2 cellular contexts compared by ENCODE assay signal in the genomic region with DNA sequence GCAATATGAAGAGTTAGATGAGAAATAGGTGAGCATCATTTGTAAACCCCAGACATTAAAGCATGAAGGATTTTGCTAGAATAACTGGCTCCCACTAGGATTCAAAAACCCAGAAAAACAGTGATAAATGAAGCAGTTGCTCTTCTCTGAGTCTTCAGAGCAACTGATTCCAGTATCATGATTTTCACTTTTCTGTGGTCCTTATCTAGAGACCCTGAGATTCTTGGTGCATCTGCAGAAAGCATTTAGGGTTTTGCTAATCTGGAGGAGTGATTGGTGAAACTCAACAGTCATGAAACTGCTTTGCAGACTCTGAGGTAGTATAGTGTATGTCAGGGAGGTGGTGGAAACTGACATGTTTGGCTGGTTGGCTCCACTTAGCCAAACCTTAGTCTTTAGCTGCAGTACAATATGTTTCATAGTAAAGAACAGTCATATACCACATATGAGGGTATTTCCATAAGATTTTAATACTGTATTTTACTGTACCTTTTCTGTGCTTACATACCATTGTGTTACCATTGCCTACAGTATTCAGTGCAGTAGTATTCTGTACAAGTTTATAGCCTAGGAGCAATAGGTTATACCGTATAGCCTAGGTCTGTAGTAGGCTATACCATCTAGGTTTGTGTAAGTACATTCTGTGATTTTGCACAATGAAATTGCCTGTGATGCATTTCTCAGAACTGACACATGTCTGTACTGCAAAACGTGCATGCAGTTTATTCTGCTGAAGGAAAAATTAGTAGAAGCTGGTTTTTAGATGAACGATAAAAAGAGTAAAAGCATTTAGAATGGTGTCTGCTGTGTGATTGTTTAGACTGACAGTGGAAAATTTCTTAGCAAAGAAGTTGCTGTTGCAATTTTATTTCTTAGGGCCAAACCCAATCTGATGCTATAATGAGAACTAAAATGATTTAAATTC.
A peak's percentile ranks its signal among the peaks of the same experiment; 100 is the strongest.
TF ChIP-seq lines count a peak whose summit lies in the region.

No MANE protein-coding gene starts in this region.

TF ChIP-seq in IMR-90, 13 proteins besides CTCF, POLR2A, EP300 and RAD21:
- TF ChIP-seq MAFK (IDR thresholded peaks at IDR 0.05; ENCODE audit: low read depth, low read length) (no peak), CHD1 (IDR thresholded peaks at IDR 0.05; ENCODE audit: low read depth, low read length) (no peak), FOS (IDR thresholded peaks at IDR 0.05; ENCODE audit: low read depth, low read length) (no peak), BHLHE40 (IDR thresholded peaks at IDR 0.05; ENCODE audit: low read depth, low read length) (no peak), CEBPB (IDR thresholded peaks at IDR 0.05; ENCODE audit: low read depth, low read length) (no peak), RCOR1 (IDR thresholded peaks at IDR 0.05; ENCODE audit: insufficient replicate concordance, low read length) (no peak), MXI1 (IDR thresholded peaks at IDR 0.05; ENCODE audit: borderline replicate concordance, low read depth, low read length) (no peak), RFX5 (IDR thresholded peaks at IDR 0.05; ENCODE audit: low read depth, low read length) (no peak)
- TF ChIP-seq, protein P1, sequence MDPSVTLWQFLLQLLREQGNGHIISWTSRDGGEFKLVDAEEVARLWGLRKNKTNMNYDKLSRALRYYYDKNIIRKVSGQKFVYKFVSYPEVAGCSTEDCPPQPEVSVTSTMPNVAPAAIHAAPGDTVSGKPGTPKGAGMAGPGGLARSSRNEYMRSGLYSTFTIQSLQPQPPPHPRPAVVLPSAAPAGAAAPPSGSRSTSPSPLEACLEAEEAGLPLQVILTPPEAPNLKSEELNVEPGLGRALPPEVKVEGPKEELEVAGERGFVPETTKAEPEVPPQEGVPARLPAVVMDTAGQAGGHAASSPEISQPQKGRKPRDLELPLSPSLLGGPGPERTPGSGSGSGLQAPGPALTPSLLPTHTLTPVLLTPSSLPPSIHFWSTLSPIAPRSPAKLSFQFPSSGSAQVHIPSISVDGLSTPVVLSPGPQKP (IDR thresholded peaks at IDR 0.05; ENCODE audit: borderline replicate concordance, low read depth, low read length): no peak
- TF ChIP-seq, protein P2, sequence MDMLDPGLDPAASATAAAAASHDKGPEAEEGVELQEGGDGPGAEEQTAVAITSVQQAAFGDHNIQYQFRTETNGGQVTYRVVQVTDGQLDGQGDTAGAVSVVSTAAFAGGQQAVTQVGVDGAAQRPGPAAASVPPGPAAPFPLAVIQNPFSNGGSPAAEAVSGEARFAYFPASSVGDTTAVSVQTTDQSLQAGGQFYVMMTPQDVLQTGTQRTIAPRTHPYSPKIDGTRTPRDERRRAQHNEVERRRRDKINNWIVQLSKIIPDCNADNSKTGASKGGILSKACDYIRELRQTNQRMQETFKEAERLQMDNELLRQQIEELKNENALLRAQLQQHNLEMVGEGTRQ (IDR thresholded peaks at IDR 0.05; ENCODE audit: low read depth, low read length): no peak

TF ChIP-seq in HepG2, 621 proteins besides CTCF, POLR2A, EP300 and RAD21:
- TF ChIP-seq ZNF12 (CRISPR knock-in tag; IDR thresholded peaks at IDR 0.05) (0 out of 2 replicates have a peak, but pooled peaks have one; percentile 12), PPARG (CRISPR knock-in tag; conservative IDR thresholded peaks at IDR 0.05) (no peak), KLF9 (CRISPR knock-in tag; IDR thresholded peaks at IDR 0.05; ENCODE audit: low read depth) (0 out of 2 replicates have a peak, but pooled peaks have one; percentile 14), RBM22 (optimal IDR thresholded peaks at IDR 0.05; ENCODE audit: low read length) (peak; percentile 92), ZNF652 (CRISPR knock-in tag; IDR thresholded peaks at IDR 0.05; ENCODE audit: borderline replicate concordance, low read depth) (0 out of 2 replicates have a peak, but pooled peaks have one; percentile 2), ZSCAN30 (CRISPR knock-in tag; IDR thresholded peaks at IDR 0.05) (no peak), RELA (CRISPR knock-in tag; IDR thresholded peaks at IDR 0.05) (no peak), DNMT1 (CRISPR knock-in tag; IDR thresholded peaks at IDR 0.05) (no peak), NFIC (IDR thresholded peaks at IDR 0.05; ENCODE audit: low read length) (0 out of 2 replicates have a peak, but pooled peaks have one; percentile 3), ZNF350 (CRISPR knock-in tag; IDR thresholded peaks at IDR 0.05; ENCODE audit: borderline replicate concordance, low read depth) (no peak), SMAD3 (CRISPR knock-in tag; IDR thresholded peaks at IDR 0.05) (0 out of 2 replicates have a peak, but pooled peaks have one; percentile 6), NBN (conservative IDR thresholded peaks at IDR 0.05) (no peak), ZSCAN22 (CRISPR knock-in tag; IDR thresholded peaks at IDR 0.05) (no peak), CREM (IDR thresholded peaks at IDR 0.05) (peak; percentile 4; the same call in 1 of the 2 replicates), CREM (CRISPR knock-in tag; IDR thresholded peaks at IDR 0.05) (no peak), MZF1 (CRISPR knock-in tag; IDR thresholded peaks at IDR 0.05; ENCODE audit: borderline replicate concordance) (no peak), POLR2AphosphoS5 (IDR thresholded peaks at IDR 0.05; ENCODE audit: low read depth, low read length) (peak; percentile 20; the same call in 1 of the 2 replicates), NCOA2 (CRISPR knock-in tag; IDR thresholded peaks at IDR 0.05) (0 out of 2 replicates have a peak, but pooled peaks have one; percentile 2), AKAP8 (CRISPR knock-in tag; IDR thresholded peaks at IDR 0.05) (0 out of 2 replicates have a peak, but pooled peaks have one; percentile 7), NRL (CRISPR knock-in tag; IDR thresholded peaks at IDR 0.05; ENCODE audit: borderline replicate concordance) (no peak), KLF6 (CRISPR knock-in tag; IDR thresholded peaks at IDR 0.05) (0 out of 2 replicates have a peak, but pooled peaks have one; percentile 10), TCF12 (IDR thresholded peaks at IDR 0.05) (no peak), TCF12 (CRISPR knock-in tag; IDR thresholded peaks at IDR 0.05) (no peak), ZFP36L1 (CRISPR knock-in tag; IDR thresholded peaks at IDR 0.05) (no peak), SP1 (IDR thresholded peaks at IDR 0.05) (no peak), SP1 (CRISPR knock-in tag; IDR thresholded peaks at IDR 0.05) (no peak), TAF1 (CRISPR knock-in tag; IDR thresholded peaks at IDR 0.05) (no peak), MIER3 (CRISPR knock-in tag; IDR thresholded peaks at IDR 0.05; ENCODE audit: borderline replicate concordance) (0 out of 2 replicates have a peak, but pooled peaks have one; percentile 23), NFYB (CRISPR knock-in tag; IDR thresholded peaks at IDR 0.05) (no peak)
- TF ChIP-seq, protein P3, sequence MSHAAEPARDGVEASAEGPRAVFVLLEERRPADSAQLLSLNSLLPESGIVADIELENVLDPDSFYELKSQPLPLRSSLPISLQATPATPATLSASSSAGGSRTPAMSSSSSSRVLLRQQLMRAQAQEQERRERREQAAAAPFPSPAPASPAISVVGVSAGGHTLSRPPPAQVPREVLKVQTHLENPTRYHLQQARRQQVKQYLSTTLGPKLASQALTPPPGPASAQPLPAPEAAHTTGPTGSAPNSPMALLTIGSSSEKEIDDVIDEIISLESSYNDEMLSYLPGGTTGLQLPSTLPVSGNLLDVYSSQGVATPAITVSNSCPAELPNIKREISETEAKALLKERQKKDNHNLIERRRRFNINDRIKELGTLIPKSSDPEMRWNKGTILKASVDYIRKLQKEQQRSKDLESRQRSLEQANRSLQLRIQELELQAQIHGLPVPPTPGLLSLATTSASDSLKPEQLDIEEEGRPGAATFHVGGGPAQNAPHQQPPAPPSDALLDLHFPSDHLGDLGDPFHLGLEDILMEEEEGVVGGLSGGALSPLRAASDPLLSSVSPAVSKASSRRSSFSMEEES (CRISPR knock-in tag; IDR thresholded peaks at IDR 0.05): no peak
- TF ChIP-seq, protein P4, sequence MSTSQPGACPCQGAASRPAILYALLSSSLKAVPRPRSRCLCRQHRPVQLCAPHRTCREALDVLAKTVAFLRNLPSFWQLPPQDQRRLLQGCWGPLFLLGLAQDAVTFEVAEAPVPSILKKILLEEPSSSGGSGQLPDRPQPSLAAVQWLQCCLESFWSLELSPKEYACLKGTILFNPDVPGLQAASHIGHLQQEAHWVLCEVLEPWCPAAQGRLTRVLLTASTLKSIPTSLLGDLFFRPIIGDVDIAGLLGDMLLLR (CRISPR knock-in tag; IDR thresholded peaks at IDR 0.05): no peak
- TF ChIP-seq, protein P5, sequence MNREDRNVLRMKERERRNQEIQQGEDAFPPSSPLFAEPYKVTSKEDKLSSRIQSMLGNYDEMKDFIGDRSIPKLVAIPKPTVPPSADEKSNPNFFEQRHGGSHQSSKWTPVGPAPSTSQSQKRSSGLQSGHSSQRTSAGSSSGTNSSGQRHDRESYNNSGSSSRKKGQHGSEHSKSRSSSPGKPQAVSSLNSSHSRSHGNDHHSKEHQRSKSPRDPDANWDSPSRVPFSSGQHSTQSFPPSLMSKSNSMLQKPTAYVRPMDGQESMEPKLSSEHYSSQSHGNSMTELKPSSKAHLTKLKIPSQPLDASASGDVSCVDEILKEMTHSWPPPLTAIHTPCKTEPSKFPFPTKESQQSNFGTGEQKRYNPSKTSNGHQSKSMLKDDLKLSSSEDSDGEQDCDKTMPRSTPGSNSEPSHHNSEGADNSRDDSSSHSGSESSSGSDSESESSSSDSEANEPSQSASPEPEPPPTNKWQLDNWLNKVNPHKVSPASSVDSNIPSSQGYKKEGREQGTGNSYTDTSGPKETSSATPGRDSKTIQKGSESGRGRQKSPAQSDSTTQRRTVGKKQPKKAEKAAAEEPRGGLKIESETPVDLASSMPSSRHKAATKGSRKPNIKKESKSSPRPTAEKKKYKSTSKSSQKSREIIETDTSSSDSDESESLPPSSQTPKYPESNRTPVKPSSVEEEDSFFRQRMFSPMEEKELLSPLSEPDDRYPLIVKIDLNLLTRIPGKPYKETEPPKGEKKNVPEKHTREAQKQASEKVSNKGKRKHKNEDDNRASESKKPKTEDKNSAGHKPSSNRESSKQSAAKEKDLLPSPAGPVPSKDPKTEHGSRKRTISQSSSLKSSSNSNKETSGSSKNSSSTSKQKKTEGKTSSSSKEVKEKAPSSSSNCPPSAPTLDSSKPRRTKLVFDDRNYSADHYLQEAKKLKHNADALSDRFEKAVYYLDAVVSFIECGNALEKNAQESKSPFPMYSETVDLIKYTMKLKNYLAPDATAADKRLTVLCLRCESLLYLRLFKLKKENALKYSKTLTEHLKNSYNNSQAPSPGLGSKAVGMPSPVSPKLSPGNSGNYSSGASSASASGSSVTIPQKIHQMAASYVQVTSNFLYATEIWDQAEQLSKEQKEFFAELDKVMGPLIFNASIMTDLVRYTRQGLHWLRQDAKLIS (CRISPR knock-in tag; IDR thresholded peaks at IDR 0.05): peak; percentile 40; the same call in 1 of the 2 replicates
- TF ChIP-seq, protein P6, sequence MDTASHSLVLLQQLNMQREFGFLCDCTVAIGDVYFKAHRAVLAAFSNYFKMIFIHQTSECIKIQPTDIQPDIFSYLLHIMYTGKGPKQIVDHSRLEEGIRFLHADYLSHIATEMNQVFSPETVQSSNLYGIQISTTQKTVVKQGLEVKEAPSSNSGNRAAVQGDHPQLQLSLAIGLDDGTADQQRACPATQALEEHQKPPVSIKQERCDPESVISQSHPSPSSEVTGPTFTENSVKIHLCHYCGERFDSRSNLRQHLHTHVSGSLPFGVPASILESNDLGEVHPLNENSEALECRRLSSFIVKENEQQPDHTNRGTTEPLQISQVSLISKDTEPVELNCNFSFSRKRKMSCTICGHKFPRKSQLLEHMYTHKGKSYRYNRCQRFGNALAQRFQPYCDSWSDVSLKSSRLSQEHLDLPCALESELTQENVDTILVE (CRISPR knock-in tag; IDR thresholded peaks at IDR 0.05): 0 out of 2 replicates have a peak, but pooled peaks have one; percentile 7
- TF ChIP-seq, protein P7, sequence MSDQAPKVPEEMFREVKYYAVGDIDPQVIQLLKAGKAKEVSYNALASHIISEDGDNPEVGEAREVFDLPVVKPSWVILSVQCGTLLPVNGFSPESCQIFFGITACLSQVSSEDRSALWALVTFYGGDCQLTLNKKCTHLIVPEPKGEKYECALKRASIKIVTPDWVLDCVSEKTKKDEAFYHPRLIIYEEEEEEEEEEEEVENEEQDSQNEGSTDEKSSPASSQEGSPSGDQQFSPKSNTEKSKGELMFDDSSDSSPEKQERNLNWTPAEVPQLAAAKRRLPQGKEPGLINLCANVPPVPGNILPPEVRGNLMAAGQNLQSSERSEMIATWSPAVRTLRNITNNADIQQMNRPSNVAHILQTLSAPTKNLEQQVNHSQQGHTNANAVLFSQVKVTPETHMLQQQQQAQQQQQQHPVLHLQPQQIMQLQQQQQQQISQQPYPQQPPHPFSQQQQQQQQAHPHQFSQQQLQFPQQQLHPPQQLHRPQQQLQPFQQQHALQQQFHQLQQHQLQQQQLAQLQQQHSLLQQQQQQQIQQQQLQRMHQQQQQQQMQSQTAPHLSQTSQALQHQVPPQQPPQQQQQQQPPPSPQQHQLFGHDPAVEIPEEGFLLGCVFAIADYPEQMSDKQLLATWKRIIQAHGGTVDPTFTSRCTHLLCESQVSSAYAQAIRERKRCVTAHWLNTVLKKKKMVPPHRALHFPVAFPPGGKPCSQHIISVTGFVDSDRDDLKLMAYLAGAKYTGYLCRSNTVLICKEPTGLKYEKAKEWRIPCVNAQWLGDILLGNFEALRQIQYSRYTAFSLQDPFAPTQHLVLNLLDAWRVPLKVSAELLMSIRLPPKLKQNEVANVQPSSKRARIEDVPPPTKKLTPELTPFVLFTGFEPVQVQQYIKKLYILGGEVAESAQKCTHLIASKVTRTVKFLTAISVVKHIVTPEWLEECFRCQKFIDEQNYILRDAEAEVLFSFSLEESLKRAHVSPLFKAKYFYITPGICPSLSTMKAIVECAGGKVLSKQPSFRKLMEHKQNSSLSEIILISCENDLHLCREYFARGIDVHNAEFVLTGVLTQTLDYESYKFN (CRISPR knock-in tag; conservative IDR thresholded peaks at IDR 0.05): 0 out of 2 replicates have a peak, but pooled peaks have one; percentile 23
- TF ChIP-seq, protein P8, sequence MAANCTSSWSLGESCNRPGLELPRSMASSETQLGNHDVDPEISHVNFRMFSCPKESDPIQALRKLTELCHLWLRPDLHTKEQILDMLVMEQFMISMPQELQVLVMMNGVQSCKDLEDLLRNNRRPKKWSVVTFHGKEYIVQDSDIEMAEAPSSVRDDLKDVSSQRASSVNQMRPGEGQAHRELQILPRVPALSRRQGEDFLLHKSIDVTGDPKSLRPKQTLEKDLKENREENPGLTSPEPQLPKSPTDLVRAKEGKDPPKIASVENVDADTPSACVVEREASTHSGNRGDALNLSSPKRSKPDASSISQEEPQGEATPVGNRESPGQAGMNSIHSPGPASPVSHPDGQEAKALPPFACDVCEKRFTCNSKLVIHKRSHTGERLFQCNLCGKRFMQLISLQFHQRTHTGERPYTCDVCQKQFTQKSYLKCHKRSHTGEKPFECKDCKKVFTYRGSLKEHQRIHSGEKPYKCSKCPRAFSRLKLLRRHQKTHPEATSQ (CRISPR knock-in tag; IDR thresholded peaks at IDR 0.05; ENCODE audit: borderline replicate concordance): no peak
- TF ChIP-seq, protein P9, sequence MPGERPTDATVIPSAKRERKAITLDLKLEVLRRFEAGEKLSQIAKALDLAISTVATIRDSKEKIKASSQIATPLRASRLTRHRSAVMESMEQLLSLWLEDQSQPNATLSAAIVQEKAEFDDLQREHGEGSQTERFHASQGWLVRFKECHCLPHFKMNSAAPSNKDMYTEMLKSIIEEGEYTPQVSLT (CRISPR knock-in tag; IDR thresholded peaks at IDR 0.05; ENCODE audit: borderline replicate concordance, low read depth): no peak
TF ChIP-seq in HepG2: peak in this region for 15.
